11 cellular contexts compared by ENCODE assay signal in the genomic region with DNA sequence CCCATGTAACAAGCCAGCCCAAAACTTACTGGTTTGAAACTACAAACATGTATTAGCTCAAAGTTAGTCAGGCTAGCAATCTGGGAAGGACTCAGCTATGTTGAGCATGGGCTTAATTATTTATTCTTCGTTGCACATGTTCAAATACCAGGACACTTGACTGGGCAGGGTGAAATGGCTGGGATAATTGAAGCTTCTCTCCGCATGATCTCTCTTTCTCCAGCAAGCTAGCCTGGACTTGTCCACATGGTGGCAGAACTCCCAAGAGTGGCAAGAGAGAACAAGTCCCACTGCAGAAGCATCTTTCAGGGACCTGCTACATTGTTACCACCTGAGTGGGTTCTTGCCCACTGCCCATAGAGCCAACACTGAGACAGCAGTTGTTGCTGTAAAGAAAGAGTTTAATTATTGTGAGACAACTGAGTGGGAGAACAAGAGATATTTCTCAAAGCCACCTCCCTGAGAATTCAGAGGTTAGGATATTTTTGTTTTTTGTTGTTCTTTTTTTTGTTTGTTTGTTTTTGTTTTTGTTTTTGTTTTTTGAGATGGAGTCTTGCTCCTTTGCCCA. TPM values are rescaled to one million over a fixed set of nuclear protein-coding genes. Genes with fewer than 3 reads are reported as not detected.
A peak's percentile ranks its signal among the peaks of the same experiment; 100 is the strongest.
DNase-seq lines count a peak whose midpoint lies in the region; ATAC-seq, FAIRE-seq and TF ChIP-seq lines count a peak whose summit lies in the region.
"Had no signal": no experiment of that assay in that cellular context is flagged by ENCODE, and none has a peak within 500 bp of the region (broad histone marks: within the 10 kb centered on the region; RNA-seq: fewer than 3 reads in every experiment).

No MANE protein-coding gene starts in this region.

- H3K4me3 Mint-ChIP-seq in stimulated activated memory B cell treated with anti-CD40 and anti-IgM and Interleukin-4, amounts not matched to agents 10 μg/mL and 1 μg/mL and 100 μg/mL, for 72 hours = no peak overlapping the region
- H3K4me3 Mint-ChIP-seq: CD14-positive monocyte had no signal

- no peak overlapping the region for H2AFZ ChIP-seq in Karpas-422 (ENCODE audit: low read length)

- H3K9me2 ChIP-seq in DOHH2 (replicated peaks; ENCODE audit: control insufficient read depth, low read length) = no peaks in the 10 kb centered on the region
- no peaks in the 10 kb centered on the region for H3K9me2 ChIP-seq in Karpas-422 (replicated peaks; ENCODE audit: insufficient read depth, low read length)

- H3K27ac ChIP-seq in DOHH2 (ENCODE audit: low read depth, low read length) = no peak overlapping the region
- H3K27ac ChIP-seq in Karpas-422 (ENCODE audit: low read length) = no peak overlapping the region
- H3K27ac ChIP-seq in right lobe of liver = peak overlapping the region in 1 of 3 donors; percentile 71
- H3K27ac ChIP-seq in stomach = no peak overlapping the region
- H3K27ac ChIP-seq: cardiac muscle cell had no signal

- H3F3A ChIP-seq in DOHH2 (ENCODE audit: control insufficient read depth, insufficient read depth) = no peaks in the 10 kb centered on the region

- DNase-seq in Karpas-422 (peak; percentile 49), bronchial epithelial cell (ENCODE audit: low read depth) (peak; percentile 67), right lobe of liver (peak in 1 of 3 donors; percentile 54), stomach (no peak)
- DNase-seq in activated naive CD4-positive, alpha-beta T cell (lab: John Stamatoyannopoulos, UW) = no peak

- H3K4me3 ChIP-seq in DOHH2 (ENCODE audit: low read length) = no peak overlapping the region
- H3K4me3 ChIP-seq in Karpas-422 (ENCODE audit: low read length) = no peak overlapping the region
- H3K4me3 ChIP-seq in bronchial epithelial cell (ENCODE audit: low read depth, low read length) = no peak overlapping the region
- H3K4me3 ChIP-seq in right lobe of liver = no peak overlapping the region
- no peak overlapping the region for H3K4me3 ChIP-seq in stomach
- H3K4me3 ChIP-seq: cardiac muscle cell had no signal

- ATAC-seq in right lobe of liver = peak; percentile 64 to 79 (median 71)
- no peak for ATAC-seq in GM18519 (IDR thresholded peaks at IDR 0.05; ENCODE audit: low FRiP score, unreplicated experiment)
- ATAC-seq in stimulated activated memory B cell treated with anti-CD40 and anti-IgM and Interleukin-4, amounts not matched to agents 10 μg/mL and 1 μg/mL and 100 μg/mL, for 72 hours = no peak

- no peaks in the 10 kb centered on the region for H3K36me3 Mint-ChIP-seq in stimulated activated memory B cell treated with anti-CD40 and anti-IgM and Interleukin-4, amounts not matched to agents 10 μg/mL and 1 μg/mL and 100 μg/mL, for 72 hours
- H3K36me3 Mint-ChIP-seq: CD14-positive monocyte had no signal

- FAIRE-seq in bronchial epithelial cell (lab: Jason Lieb, UNC) = no peak
- FAIRE-seq: HTR-8/SVneo had no signal

- no peaks in the 10 kb centered on the region for H3K27me3 Mint-ChIP-seq in stimulated activated memory B cell treated with anti-CD40 and anti-IgM and Interleukin-4, amounts not matched to agents 10 μg/mL and 1 μg/mL and 100 μg/mL, for 72 hours

- H3K27ac Mint-ChIP-seq in stimulated activated memory B cell treated with anti-CD40 and anti-IgM and Interleukin-4, amounts not matched to agents 10 μg/mL and 1 μg/mL and 100 μg/mL, for 72 hours = no peak overlapping the region

- H3K9me3 ChIP-seq in DOHH2 (ENCODE audit: control insufficient read depth, insufficient read depth, low read length) = no peaks in the 10 kb centered on the region
- H3K9me3 ChIP-seq in Karpas-422 (ENCODE audit: low read length) = no peaks in the 10 kb centered on the region
- H3K9me3 ChIP-seq in right lobe of liver = no peaks in the 10 kb centered on the region
- H3K9me3 ChIP-seq in stomach = peaks cover 0 to 11% (median 8%) of the 10 kb centered on the region in 4 donors

- H3K9me3 Mint-ChIP-seq in stimulated activated memory B cell treated with anti-CD40 and anti-IgM and Interleukin-4, amounts not matched to agents 10 μg/mL and 1 μg/mL and 100 μg/mL, for 72 hours = peaks cover 8% of the 10 kb centered on the region

- H3K79me2 ChIP-seq in DOHH2 (ENCODE audit: control insufficient read depth, low read length) (no peaks in the 10 kb centered on the region), Karpas-422 (ENCODE audit: low read length) (no peaks in the 10 kb centered on the region)

- no peak overlapping the region for H3K4me2 ChIP-seq in DOHH2 (ENCODE audit: low read length)
- H3K4me2 ChIP-seq in Karpas-422 (ENCODE audit: low read depth, low read length, poor library complexity, severe bottlenecking) = no peak overlapping the region

- H3K4me1 ChIP-seq in DOHH2 (ENCODE audit: control insufficient read depth, low read length) (no peaks in the 10 kb centered on the region), Karpas-422 (ENCODE audit: low read length) (peaks cover 3% of the 10 kb centered on the region; the same call in 1 of the 2 replicates), right lobe of liver (peaks cover 0 to 23% (median 7%) of the 10 kb centered on the region in 4 donors), stomach (no peaks in the 10 kb centered on the region)

- no peaks in the 10 kb centered on the region for H3K27me3 ChIP-seq in DOHH2 (ENCODE audit: control insufficient read depth, low read length)
- no peaks in the 10 kb centered on the region for H3K27me3 ChIP-seq in Karpas-422 (ENCODE audit: low read length)
- no peaks in the 10 kb centered on the region for H3K27me3 ChIP-seq in bronchial epithelial cell (ENCODE audit: control insufficient read depth, insufficient read depth, low read length)
- H3K27me3 ChIP-seq in right lobe of liver = no peaks in the 10 kb centered on the region
- no peaks in the 10 kb centered on the region for H3K27me3 ChIP-seq in stomach
- H3K27me3 ChIP-seq: cardiac muscle cell had no signal

- H3K9ac ChIP-seq in Karpas-422 (ENCODE audit: low read length) = no peak overlapping the region

- TF ChIP-seq EP300 in stomach (IDR thresholded peaks at IDR 0.05) = no peak

- H4K20me1 ChIP-seq in DOHH2 (ENCODE audit: control insufficient read depth, insufficient read depth, low read depth, low read length) = no peaks in the 10 kb centered on the region
- no peaks in the 10 kb centered on the region for H4K20me1 ChIP-seq in Karpas-422 (ENCODE audit: insufficient read depth, low read depth, low read length)

- TF ChIP-seq POLR2A in right lobe of liver (IDR thresholded peaks at IDR 0.05) = no peak
- no peak for TF ChIP-seq POLR2A in stomach (IDR thresholded peaks at IDR 0.05)

- peak; percentile 44 for TF ChIP-seq CTCF in DOHH2 (IDR thresholded peaks at IDR 0.05; ENCODE audit: low read depth, low read length, poor library complexity, severe bottlenecking)
- TF ChIP-seq CTCF in bronchial epithelial cell (IDR thresholded peaks at IDR 0.05; ENCODE audit: insufficient read depth, low read length, severe bottlenecking) = peak; percentile 31
- TF ChIP-seq CTCF in right lobe of liver (IDR thresholded peaks at IDR 0.05) = peak; percentile 10 to 54 (median 36)
- TF ChIP-seq CTCF in stomach (IDR thresholded peaks at IDR 0.05) = no peak

- H3K36me3 ChIP-seq in DOHH2 (ENCODE audit: control insufficient read depth, low read length) = no peaks in the 10 kb centered on the region
- H3K36me3 ChIP-seq in Karpas-422 (ENCODE audit: insufficient read depth, low read length) = no peaks in the 10 kb centered on the region
- no peaks in the 10 kb centered on the region for H3K36me3 ChIP-seq in bronchial epithelial cell (ENCODE audit: control insufficient read depth, insufficient read depth, low read length)
- H3K36me3 ChIP-seq in right lobe of liver = no peaks in the 10 kb centered on the region
- H3K36me3 ChIP-seq in stomach = no peaks in the 10 kb centered on the region
- H3K36me3 ChIP-seq: cardiac muscle cell had no signal

- WGBS in right lobe of liver (ENCODE audit: insufficient coverage, low coverage, low lambda C conversion rate, missing lambda C conversion rate) = 40% methylated on average over 2 of the region's 2 CpGs
- WGBS in stomach, 5 donors = 64 to 86% (median 76%) methylated on average over 2 of the region's 2 CpGs

- intact Hi-C loops in right lobe of liver (cut with DNase I) = no loop called here
- intact Hi-C loops in stomach (cut with DNase I; ENCODE audit: low total_unique reads) = no loop called here

- no peaks in the 10 kb centered on the region for H3K4me1 Mint-ChIP-seq in stimulated activated memory B cell treated with anti-CD40 and anti-IgM and Interleukin-4, amounts not matched to agents 10 μg/mL and 1 μg/mL and 100 μg/mL, for 72 hours
- H3K4me1 Mint-ChIP-seq: CD14-positive monocyte had no signal

RNA-seq across cellular contexts. Expression of a gene that starts 16.8 kb away (rescaled TPM):
- total RNA-seq in Karpas-422 (2014; rRNA removed; shearing (Covaris generic); ENCODE audit: low replicate concordance) = 31.0 and 57.3 TPM in 2 replicates
- 4.2 and 4.7 TPM in 2 replicates for total RNA-seq in bronchial epithelial cell
- 10 to 100 TPM; 13.0 to 42.8 (median 24.0) TPM for total RNA-seq in right lobe of liver
- 10 to 100 TPM in 4 of 5 donors, 1 to 10 TPM in 1; 4.5 to 59.7 (median 45.5) TPM for total RNA-seq in stomach
- 10 to 100 TPM; 22.2 to 31.2 (median 29.5) TPM for polyA plus RNA-seq in stomach

Comparison
In these comparisons a context has a peak if more than half of its experiments do, and no peak if none do; other contexts are left out.
1. CTCF ChIP-seq: peak in DOHH2 (single experiment), bronchial epithelial cell (single experiment) and right lobe of liver (4 of 4); none in stomach (0 of 7).
2. DNase-seq: peak in Karpas-422 (single experiment) and bronchial epithelial cell (single experiment); none in activated naive CD4-positive, alpha-beta T cell (0 of 4) and stomach (single experiment).
3. ATAC-seq: peak in right lobe of liver (4 of 4); none in GM18519 (single experiment) and stimulated activated memory B cell treated with anti-CD40 and anti-IgM and Interleukin-4, amounts not matched to agents 10 μg/mL and 1 μg/mL and 100 μg/mL, for 72 hours (single experiment).